9 cellular contexts compared by ENCODE assay signal in the genomic region with DNA sequence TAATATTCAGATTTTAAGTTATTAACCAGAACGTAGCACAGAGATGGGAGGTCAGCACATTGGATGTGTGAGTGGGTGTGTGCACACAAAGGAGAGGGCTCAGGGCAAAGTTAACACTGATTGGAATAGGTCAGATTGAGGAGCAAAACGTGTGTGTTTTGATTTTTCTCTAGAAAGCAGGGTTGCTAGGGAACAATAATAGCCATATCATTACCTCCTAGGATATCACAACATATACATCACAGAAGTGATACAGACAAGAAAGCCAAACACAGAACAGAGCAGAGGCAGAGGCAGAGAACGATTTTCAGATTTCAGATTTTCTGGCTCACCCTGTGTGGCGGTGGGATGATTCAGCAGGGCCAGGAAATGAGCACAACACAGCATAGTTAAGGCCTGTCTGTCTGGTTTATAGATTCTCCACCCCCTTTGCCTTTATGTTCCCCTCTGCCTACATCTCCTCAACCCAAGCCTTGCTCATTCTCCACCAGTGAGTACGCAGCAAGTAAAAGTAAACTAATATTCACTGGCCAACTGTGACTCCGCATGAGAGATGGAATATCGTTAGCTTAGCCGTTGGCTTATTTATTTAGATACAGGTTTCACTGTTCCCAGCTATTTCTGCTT.
DNase-seq lines count a peak whose midpoint lies in the region; ATAC-seq and TF ChIP-seq lines count a peak whose summit lies in the region.
"Had no signal": no experiment of that assay in that cellular context is flagged by ENCODE, and none has a peak within 500 bp of the region (broad histone marks: within the 10 kb centered on the region; RNA-seq: fewer than 3 reads in every experiment).

No MANE protein-coding gene starts in this region.

- no peak for TF ChIP-seq POLR2A in testis (IDR thresholded peaks at IDR 0.05)

- ATAC-seq in omental fat pad (ENCODE audit: low FRiP score) (peak; percentile 42), GM21576 (IDR thresholded peaks at IDR 0.05; ENCODE audit: unreplicated experiment) (no peak)

- no peak overlapping the region for H2BK15ac ChIP-seq in mesendoderm (replicated peaks; ENCODE audit: low read depth)

- peak overlapping the region; percentile 31 for H3K27ac ChIP-seq in caudate nucleus (ENCODE audit: low read depth, low read length)
- H3K27ac ChIP-seq in mesendoderm (ENCODE audit: low read depth, low read length): no peak overlapping the region
- H3K27ac ChIP-seq in testis: no peak overlapping the region
- H3K27ac ChIP-seq: neutrophil had no signal

- no peak overlapping the region for H3K4me2 ChIP-seq in mesendoderm (ENCODE audit: low read length)

- no peaks in the 10 kb centered on the region for H3K9me3 ChIP-seq in testis
- H3K9me3 ChIP-seq: neutrophil had no signal

- H4K5ac ChIP-seq in mesendoderm (ENCODE audit: low read length): no peak overlapping the region

- no peaks in the 10 kb centered on the region for H3K79me2 ChIP-seq in mesendoderm (ENCODE audit: control insufficient read depth, insufficient read depth, low read length)

- H3K4ac ChIP-seq in mesendoderm (ENCODE audit: low read depth, low read length): no peak overlapping the region

- H3K27me3 ChIP-seq in mesendoderm (ENCODE audit: insufficient read depth, low read length, poor library complexity) (no peaks in the 10 kb centered on the region), testis (no peaks in the 10 kb centered on the region)
- H3K27me3 ChIP-seq: neutrophil had no signal

- H3K4me1 ChIP-seq in mesendoderm (ENCODE audit: control insufficient read depth, low read depth, low read length): peaks cover 3% of the 10 kb centered on the region
- H3K4me1 ChIP-seq in testis: peaks cover 4% of the 10 kb centered on the region

- H3K36me3 ChIP-seq in mesendoderm (ENCODE audit: control insufficient read depth, insufficient read depth, low read length): no peaks in the 10 kb centered on the region
- H3K36me3 ChIP-seq in testis (ENCODE audit: low read depth, missing control alignments): no peaks in the 10 kb centered on the region
- H3K36me3 ChIP-seq: neutrophil had no signal

- no CpG with 5 or more reads among the region's 8 CpGs for WGBS in mesendoderm (ENCODE audit: extremely low coverage, insufficient coverage, low lambda C conversion rate)
- 67 to 69% methylated on average over 8 of the region's 8 CpGs for WGBS in testis, 2 donors

- H4K8ac ChIP-seq in mesendoderm (ENCODE audit: low read depth, low read length): no peak overlapping the region

- no peaks in the 10 kb centered on the region for H3K79me1 ChIP-seq in mesendoderm (ENCODE audit: low read length)

- no peak overlapping the region for H2BK120ac ChIP-seq in mesendoderm (ENCODE audit: low read depth, low read length)

- no peak overlapping the region for H2BK5ac ChIP-seq in mesendoderm (ENCODE audit: low read length)

- no peak overlapping the region for H3K18ac ChIP-seq in mesendoderm (ENCODE audit: low read length)

- TF ChIP-seq CTCF in omental fat pad (IDR thresholded peaks at IDR 0.05): no peak
- no peak for TF ChIP-seq CTCF in testis (IDR thresholded peaks at IDR 0.05)

- H3K9ac ChIP-seq in mesendoderm (ENCODE audit: low read length): no peak overlapping the region

- no peak overlapping the region for H2AK5ac ChIP-seq in mesendoderm (ENCODE audit: low read length)

- H3K4me3 ChIP-seq in mesendoderm (ENCODE audit: low read length) (no peak overlapping the region), testis (no peak overlapping the region)

- no peak overlapping the region for H3K56ac ChIP-seq in mesendoderm (ENCODE audit: low read length)

- H3K23ac ChIP-seq in mesendoderm (ENCODE audit: low read length): no peak overlapping the region

- DNase-seq in DMS153 (lab: John Stamatoyannopoulos, UW) (peak; percentile 88), LoVo (ENCODE audit: low spot score) (peak; percentile 26), caudate nucleus (lab: John Stamatoyannopoulos, UW) (peak in 6 of 61 donors; percentile 6 to 33 (median 16)), omental fat pad (ENCODE audit: low spot score) (no peak), mesendoderm (no peak), testis (no peak)
- DNase-seq in effector CD4-positive, alpha-beta T cell: no peak

- intact Hi-C loops in testis (cut with DNase I; ENCODE audit: low total_unique reads): no loop called here

Comparison
In these comparisons a context has a peak if more than half of its experiments do, and no peak if none do; other contexts are left out.
1. DNase-seq: peak in DMS153 (single experiment) and LoVo (single experiment); none in omental fat pad (single experiment), mesendoderm (single experiment), testis (single experiment) and effector CD4-positive, alpha-beta T cell (single experiment).